Comparison of ENCODE assay signal across 23 cellular contexts in the genomic region with DNA sequence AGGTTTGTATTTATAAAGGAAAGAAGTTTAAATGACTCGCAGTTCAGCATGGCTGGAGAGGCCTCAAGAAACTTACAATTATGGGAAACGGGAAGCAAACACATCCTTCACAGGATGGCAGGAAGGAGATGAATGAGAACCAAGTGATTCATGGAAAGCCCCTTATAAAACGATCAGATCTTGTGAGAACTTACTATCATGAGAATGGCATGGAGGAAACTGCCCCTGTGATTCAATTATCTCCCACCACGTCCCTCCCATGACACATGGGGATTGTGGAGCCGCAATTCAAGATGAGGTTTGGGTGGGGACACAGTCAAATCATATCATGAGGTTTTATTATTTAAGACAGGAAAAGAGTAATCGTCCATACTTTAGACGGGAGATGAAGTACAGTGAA. TPM values are rescaled to one million over a fixed set of nuclear protein-coding genes. Genes with fewer than 3 reads are reported as not detected.
DNase-seq lines count a peak whose midpoint lies in the region; ATAC-seq, FAIRE-seq and TF ChIP-seq lines count a peak whose summit lies in the region.
"Had no signal": no experiment of that assay in that cellular context is flagged by ENCODE, and none has a peak within 500 bp of the region (broad histone marks: within the 10 kb centered on the region; RNA-seq: fewer than 3 reads in every experiment).

No MANE protein-coding gene starts in this region.

- no peak overlapping the region for H3K4me3 ChIP-seq in endothelial cell of umbilical vein (replicated peaks in 1 of 3; ENCODE audit: insufficient read depth in 1 of 3, low read depth in 1 of 3, low read length in 3 of 3)
- H3K4me3 ChIP-seq: A549, HAP-1 had no signal

- TF ChIP-seq POLR2A in endothelial cell of umbilical vein (IDR thresholded peaks at IDR 0.05; ENCODE audit: low read depth, low read length): no peak

- H3K27ac Mint-ChIP-seq in WTC11: 0 out of 2 replicates have a peak overlapping the region, but pooled peaks have one; percentile 38
- H3K27ac Mint-ChIP-seq: CD4-positive, alpha-beta memory T cell; HFFc6 had no signal

- DNase-seq in A172 (ENCODE audit: low spot score) (peak; percentile 53), HT1080 (ENCODE audit: low read depth) (peak; percentile 49), WTC11 (ENCODE audit: low spot score) (no peak), endothelial cell of umbilical vein (ENCODE audit: low read depth, low spot score) (peak; percentile 57), AG08395 (ENCODE audit: low spot score) (no peak)
- DNase-seq in effector CD8-positive, alpha-beta T cell (lab: John Stamatoyannopoulos, UW): no peak
- DNase-seq: ACHN; C1 segment of cervical spinal cord; Calu3; CD4-positive, alpha-beta memory T cell; COR-L47; DMS53; DMS79 treated with DMSO at 0.1 percent for 48 hours; GOT3; HFFc6 had no signal

- H3K27me3 ChIP-seq in endothelial cell of umbilical vein (ENCODE audit: control insufficient read depth in 2 of 2, insufficient read depth in 2 of 2, low read length in 2 of 2): peaks cover 0 to 4% of the 10 kb centered on the region in 2 experiments

- BruUV-seq in endothelial cell of umbilical vein (replicated peaks; lab: Mats Ljungman, UMichigan): no TSS peak

- intact Hi-C loops in endothelial cell of umbilical vein (cut with micrococcal nuclease): loop anchor here (1.0 to 10.0 kb wide), 3 partner anchors 86 to 894 kb away; no protein-coding TSS in a partner anchor

- FAIRE-seq in endothelial cell of umbilical vein (lab: Jason Lieb, UNC): no peak
- FAIRE-seq: A549, G401.6, GM12892, H54 had no signal

- H3K79me2 ChIP-seq in endothelial cell of umbilical vein (ENCODE audit: control insufficient read depth, insufficient read depth, low read length): peaks cover 50% of the 10 kb centered on the region

- H3K4me1 Mint-ChIP-seq in WTC11: peaks cover 26% of the 10 kb centered on the region

- H4K20me1 ChIP-seq in endothelial cell of umbilical vein (replicated peaks; ENCODE audit: control insufficient read depth, extremely low read depth, insufficient read depth, low read length): no peaks in the 10 kb centered on the region

- H3K9me3 Mint-ChIP-seq in WTC11: no peaks in the 10 kb centered on the region
- H3K9me3 Mint-ChIP-seq: CD4-positive, alpha-beta memory T cell; HFFc6 had no signal

- H3K9ac ChIP-seq in endothelial cell of umbilical vein (replicated peaks; ENCODE audit: extremely low read depth, insufficient read depth, low read length): no peak overlapping the region

- no peaks in the 10 kb centered on the region for H3K27me3 Mint-ChIP-seq in WTC11 (ENCODE audit: low read depth)

- no peaks in the 10 kb centered on the region for H3K36me3 ChIP-seq in endothelial cell of umbilical vein (ENCODE audit: control insufficient read depth in 2 of 2, extremely low read depth in 1 of 2, insufficient read depth in 2 of 2, low read length in 2 of 2)
- H3K36me3 ChIP-seq: HAP-1 had no signal

- peaks cover 3% of the 10 kb centered on the region; the same call in 1 of the 2 replicates for H3K36me3 Mint-ChIP-seq in WTC11

- ATAC-seq in WTC11 (no peak), HG03108 (IDR thresholded peaks at IDR 0.05; ENCODE audit: unreplicated experiment) (no peak)
- ATAC-seq: A549 had no signal

- POLR2A ChIA-PET in WTC11 (lab: Charles Lee) (no interaction called here), endothelial cell of umbilical vein (lab: Charles Lee) (no interaction called here)

- TF ChIP-seq CTCF in WTC11 (IDR thresholded peaks at IDR 0.05) (no peak), endothelial cell of umbilical vein (IDR thresholded peaks at IDR 0.05; ENCODE audit: extremely low read depth in 1 of 2, insufficient read depth in 1 of 2, low read depth in 1 of 2, low read length in 2 of 2) (no peak)

- peak overlapping the region; percentile 64 for H3K4me2 ChIP-seq in endothelial cell of umbilical vein (ENCODE audit: insufficient read depth, low read length)
- H3K4me2 ChIP-seq: A549 had no signal

- H3K4me3 Mint-ChIP-seq in WTC11: no peak overlapping the region
- H3K4me3 Mint-ChIP-seq: CD4-positive, alpha-beta memory T cell; HFFc6 had no signal

- peak overlapping the region; percentile 51 for H3K27ac ChIP-seq in endothelial cell of umbilical vein (ENCODE audit: insufficient read depth, low read depth, low read length)
- H3K27ac ChIP-seq: 22Rv1, A549 had no signal

- dilution Hi-C loops in endothelial cell of umbilical vein (cut with MboI; ENCODE audit: extremely low pct_ligation_motif_present, low sequenced_read_pairs): no loop called here

- H3K9me1 ChIP-seq in endothelial cell of umbilical vein (replicated peaks; ENCODE audit: control insufficient read depth, extremely low read depth, insufficient read depth, low read length): no peaks in the 10 kb centered on the region

- H3K9me3 ChIP-seq in endothelial cell of umbilical vein (replicated peaks; ENCODE audit: control insufficient read depth, insufficient read depth, low read length): no peaks in the 10 kb centered on the region
- H3K9me3 ChIP-seq: A549, HAP-1 had no signal

- H2AFZ ChIP-seq in endothelial cell of umbilical vein (ENCODE audit: low read depth, low read length): peak overlapping the region; percentile 21

- CTCF ChIA-PET in WTC11 (lab: Charles Lee): no interaction called here
- CTCF ChIA-PET in endothelial cell of umbilical vein (lab: Charles Lee): no interaction called here

- H3K4me1 ChIP-seq in endothelial cell of umbilical vein (ENCODE audit: control insufficient read depth, extremely low read depth, insufficient read depth, low read length): peaks cover 31% of the 10 kb centered on the region
- H3K4me1 ChIP-seq: A549, HAP-1 had no signal

TF ChIP-seq in WTC11, 78 proteins besides CTCF, POLR2A, EP300 and RAD21 (continues in another document):
- no peak for TF ChIP-seq OVOL2 (CRISPR knock-in tag; IDR thresholded peaks at IDR 0.05; ENCODE audit: borderline replicate concordance)
- TF ChIP-seq ETV6 (CRISPR knock-in tag; IDR thresholded peaks at IDR 0.05): no peak
- TF ChIP-seq ZNF317 (CRISPR knock-in tag; IDR thresholded peaks at IDR 0.05; ENCODE audit: borderline replicate concordance, low read depth): no peak
- TF ChIP-seq, protein P1, sequence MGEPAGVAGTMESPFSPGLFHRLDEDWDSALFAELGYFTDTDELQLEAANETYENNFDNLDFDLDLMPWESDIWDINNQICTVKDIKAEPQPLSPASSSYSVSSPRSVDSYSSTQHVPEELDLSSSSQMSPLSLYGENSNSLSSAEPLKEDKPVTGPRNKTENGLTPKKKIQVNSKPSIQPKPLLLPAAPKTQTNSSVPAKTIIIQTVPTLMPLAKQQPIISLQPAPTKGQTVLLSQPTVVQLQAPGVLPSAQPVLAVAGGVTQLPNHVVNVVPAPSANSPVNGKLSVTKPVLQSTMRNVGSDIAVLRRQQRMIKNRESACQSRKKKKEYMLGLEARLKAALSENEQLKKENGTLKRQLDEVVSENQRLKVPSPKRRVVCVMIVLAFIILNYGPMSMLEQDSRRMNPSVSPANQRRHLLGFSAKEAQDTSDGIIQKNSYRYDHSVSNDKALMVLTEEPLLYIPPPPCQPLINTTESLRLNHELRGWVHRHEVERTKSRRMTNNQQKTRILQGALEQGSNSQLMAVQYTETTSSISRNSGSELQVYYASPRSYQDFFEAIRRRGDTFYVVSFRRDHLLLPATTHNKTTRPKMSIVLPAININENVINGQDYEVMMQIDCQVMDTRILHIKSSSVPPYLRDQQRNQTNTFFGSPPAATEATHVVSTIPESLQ (CRISPR knock-in tag; IDR thresholded peaks at IDR 0.05): no peak

TF ChIP-seq in endothelial cell of umbilical vein, 7 proteins besides CTCF, POLR2A, EP300 and RAD21:
- TF ChIP-seq EZH2 (IDR thresholded peaks at IDR 0.05; ENCODE audit: borderline replicate concordance, low read depth, low read length, severe bottlenecking): no peak

RNA-seq across cellular contexts. Expression of a gene that starts 4.0 kb away (rescaled TPM):
- 12.6 and 25.8 TPM in 2 replicates for total RNA-seq in A172 (2014; rRNA removed; shearing (Covaris generic))
- 2.1 and 6.9 TPM in 2 replicates for total RNA-seq in HT1080 (2014; rRNA removed; shearing (Covaris generic))
- polyA plus RNA-seq in HT1080 (2015; cell fraction: cytosol; rRNA removed): 2.4 and 4.7 TPM in 2 replicates
- 4.2 and 5.7 TPM in 2 replicates for polyA plus RNA-seq in HT1080 (2015; cell fraction: nucleus; rRNA removed)
- total RNA-seq in WTC11 (2021) (43.7 to 48.4 TPM (median 46.3 TPM) in 3 replicates), endothelial cell of umbilical vein (23.7 and 26.6 TPM in 2 replicates)
- polyA plus RNA-seq in endothelial cell of umbilical vein: 15.2 and 16.0 TPM in 2 replicates
- polyA plus RNA-seq in endothelial cell of umbilical vein (2011; cell fraction: cytosol; rRNA removed): 8.6 and 9.0 TPM in 2 replicates
- polyA plus RNA-seq in endothelial cell of umbilical vein (2011; cell fraction: nucleus; rRNA removed): 20.3 and 20.7 TPM in 2 replicates
- polyA plus RNA-seq in endothelial cell of umbilical vein (2012): 19.2 and 32.6 TPM in 2 replicates
- polyA minus RNA-seq in endothelial cell of umbilical vein: 116 and 127 TPM in 2 replicates
- not detected for polyA minus RNA-seq in endothelial cell of umbilical vein (2011; cell fraction: cytosol; rRNA and poly(A)+ RNA removed)
- 153 and 156 TPM in 2 replicates for polyA minus RNA-seq in endothelial cell of umbilical vein (2011; cell fraction: nucleus; rRNA and poly(A)+ RNA removed)
- total RNA-seq: Calu3, Daoy had no signal
- polyA plus RNA-seq: CD4-positive, alpha-beta memory T cell had no signal

Comparison
In these comparisons a context has a peak if more than half of its experiments do, and no peak if none do; other contexts are left out.
1. DNase-seq: peak in A172 (single experiment), HT1080 (single experiment) and endothelial cell of umbilical vein (single experiment); none in WTC11 (single experiment), effector CD8-positive, alpha-beta T cell (single experiment) and AG08395 (single experiment).